8 cellular contexts compared by ENCODE assay signal in the genomic region with DNA sequence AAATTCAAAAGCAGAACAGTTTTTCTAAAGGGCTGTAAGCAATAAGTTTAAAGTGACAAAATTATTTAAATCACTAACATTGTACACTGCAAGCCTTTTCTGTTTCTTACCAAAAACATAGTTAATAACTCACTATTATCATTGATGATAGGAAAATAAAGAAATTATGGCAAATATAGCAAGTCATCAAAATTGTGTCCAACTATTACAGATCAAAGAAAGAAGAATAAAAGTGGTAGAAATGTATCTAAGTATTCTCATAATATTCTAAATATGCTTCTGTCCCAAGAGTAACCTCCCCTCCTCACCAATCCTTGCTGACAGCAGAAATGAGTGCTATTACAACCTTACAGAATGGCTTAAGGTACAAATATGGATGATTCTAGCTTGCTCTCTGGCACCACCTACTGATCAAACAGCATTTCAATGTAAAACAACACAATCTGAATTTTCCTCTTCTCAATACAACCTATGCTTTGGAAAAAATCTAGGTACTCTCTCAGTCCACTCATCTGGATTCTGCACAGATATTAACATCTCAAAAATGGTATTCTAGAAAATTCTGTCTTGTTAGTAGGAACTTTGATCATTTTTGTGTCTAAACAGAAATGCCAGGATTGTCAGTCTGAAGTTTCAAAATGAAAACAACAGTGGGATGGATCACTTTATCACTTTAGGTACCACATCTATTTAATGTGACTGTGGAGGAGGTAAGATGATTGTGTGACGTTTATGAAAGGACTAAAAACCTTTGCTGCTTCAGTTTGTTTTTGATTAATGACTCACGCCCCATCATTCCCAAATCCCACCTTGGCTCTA. TPM values are rescaled to one million over a fixed set of nuclear protein-coding genes. Genes with fewer than 3 reads are reported as not detected.
DNase-seq lines count a peak whose midpoint lies in the region; FAIRE-seq and TF ChIP-seq lines count a peak whose summit lies in the region.

No MANE protein-coding gene starts in this region.

- dilution Hi-C loops in keratinocyte (cut with MboI; ENCODE audit: extremely low pct_ligation_motif_present, low sequenced_read_pairs) = no loop called here

- peak; percentile 43 for FAIRE-seq in keratinocyte (lab: Jason Lieb, UNC)

- H3K9ac ChIP-seq in keratinocyte (ENCODE audit: control insufficient read depth, extremely low read depth, insufficient read depth, low read length) = no peak overlapping the region

- 59% methylated on average over 2 of the region's 2 CpGs for WGBS in tibial nerve, 2 donors

- in situ Hi-C loops in astrocyte of the spinal cord (cut with HindIII; ENCODE audit: low sequenced_read_pairs) = no loop called here

- TF ChIP-seq EP300 in tibial nerve (IDR thresholded peaks at IDR 0.05) = no peak

- H3K27ac ChIP-seq in keratinocyte (ENCODE audit: control insufficient read depth, insufficient read depth, low read length) = no peak overlapping the region
- H3K27ac ChIP-seq in tibial nerve = no peak overlapping the region

- peak; percentile 63 for DNase-seq in SIG-M5 treated with dmso at 0.1 percent for 504 hours (lab: John Stamatoyannopoulos, UW; ENCODE audit: unreplicated experiment)
- no peak for DNase-seq in SIG-M5 (lab: John Stamatoyannopoulos, UW)
- peak; percentile 36 for DNase-seq in HCEC 1CT
- DNase-seq in NCI-H345 treated with DMSO at 0.1 percent for 48 hours (lab: John Stamatoyannopoulos, UW; ENCODE audit: unreplicated experiment) = peak; percentile 46
- DNase-seq in astrocyte of the spinal cord (ENCODE audit: low read depth, low spot score) = peak; percentile 56
- DNase-seq in keratinocyte (ENCODE audit: low read depth, low spot score) = no peak
- DNase-seq in tibial nerve (ENCODE audit: low spot score in 2 of 2) = peak in 1 of 2 donors; percentile 31
- DNase-seq in NK-92 (lab: John Stamatoyannopoulos, UW; ENCODE audit: unreplicated experiment) = no peak

- no peaks in the 10 kb centered on the region for H3K79me2 ChIP-seq in keratinocyte (ENCODE audit: control insufficient read depth, insufficient read depth, low read length)

- no peak overlapping the region for H3K4me3 ChIP-seq in astrocyte of the spinal cord (ENCODE audit: low read depth, low read length)
- H3K4me3 ChIP-seq in keratinocyte (ENCODE audit: control insufficient read depth in 2 of 3, extremely low read depth in 1 of 3, insufficient read depth in 2 of 3, low read depth in 1 of 3, low read length in 3 of 3) = no peak overlapping the region
- H3K4me3 ChIP-seq in tibial nerve = no peak overlapping the region

- no peaks in the 10 kb centered on the region for H3K27me3 ChIP-seq in keratinocyte (ENCODE audit: control insufficient read depth, extremely low read depth, insufficient read depth, low read length)
- no peaks in the 10 kb centered on the region for H3K27me3 ChIP-seq in tibial nerve

- TF ChIP-seq CTCF in astrocyte of the spinal cord (IDR thresholded peaks at IDR 0.05; ENCODE audit: low read depth, low read length) (peak; percentile 79), keratinocyte (optimal IDR thresholded peaks at IDR 0.05 in 1 of 3, IDR thresholded peaks at IDR 0.05 in 1 of 3, conservative IDR thresholded peaks at IDR 0.05 in 1 of 3; ENCODE audit: extremely low read depth in 1 of 3, insufficient read depth in 2 of 3, low read length in 3 of 3) (peak in 2 of 3 experiments; percentile 69 to 71), tibial nerve (IDR thresholded peaks at IDR 0.05) (peak; percentile 40 to 78 (median 74))

- H3K9me3 ChIP-seq in keratinocyte (ENCODE audit: control insufficient read depth, low read depth, low read length) = no peaks in the 10 kb centered on the region
- no peaks in the 10 kb centered on the region for H3K9me3 ChIP-seq in tibial nerve

- H3K36me3 ChIP-seq in keratinocyte (ENCODE audit: control insufficient read depth in 2 of 2, extremely low read depth in 1 of 2, insufficient read depth in 2 of 2, low read length in 2 of 2) (peaks cover 3 to 4% of the 10 kb centered on the region in 2 experiments), tibial nerve (peaks cover 0 to 45% (median 10%) of the 10 kb centered on the region in 3 donors)

- no peak overlapping the region for H2AFZ ChIP-seq in keratinocyte (ENCODE audit: control insufficient read depth, low read length)

- no peak for TF ChIP-seq POLR2A in tibial nerve (IDR thresholded peaks at IDR 0.05)

- H3K4me1 ChIP-seq in keratinocyte (ENCODE audit: control insufficient read depth, extremely low read depth, insufficient read depth, low read length) (no peaks in the 10 kb centered on the region), tibial nerve (no peaks in the 10 kb centered on the region)

- no peaks in the 10 kb centered on the region for H4K20me1 ChIP-seq in keratinocyte (ENCODE audit: control insufficient read depth, extremely low read depth, insufficient read depth, low read length)

- H3K4me2 ChIP-seq in keratinocyte (ENCODE audit: control insufficient read depth, extremely low read depth, insufficient read depth, low read depth, low read length) = no peak overlapping the region

- H3K9me1 ChIP-seq in keratinocyte (ENCODE audit: control insufficient read depth, extremely low read depth, insufficient read depth, low read length) = no peaks in the 10 kb centered on the region

RNA-seq across cellular contexts. Expression of gene ZFP64, which starts 40.9 kb away (rescaled TPM):
- 27.9 to 36.1 TPM (median 34.3 TPM) in 3 replicates for polyA plus RNA-seq in keratinocyte
- polyA plus RNA-seq in keratinocyte (2011; ENCODE audit: low read depth) = 9.1 TPM
- polyA plus RNA-seq in keratinocyte (2011; cell fraction: cytosol; rRNA removed) = 29.2 and 37.9 TPM in 2 replicates
- polyA plus RNA-seq in keratinocyte (2011; cell fraction: nucleus; rRNA removed) = 31.1 and 34.0 TPM in 2 replicates
- 13.9 and 24.5 TPM in 2 replicates for polyA plus RNA-seq in keratinocyte (2012; ENCODE audit: low replicate concordance)
- polyA minus RNA-seq in keratinocyte = 87.2 to 119 TPM (median 95.8 TPM) in 3 replicates
- 33.2 TPM for polyA minus RNA-seq in keratinocyte (2011; cell fraction: cytosol; rRNA and poly(A)+ RNA removed)
- polyA minus RNA-seq in keratinocyte (2011; cell fraction: nucleus; rRNA and poly(A)+ RNA removed) = 43.6 and 51.9 TPM in 2 replicates
- 10 to 100 TPM; 14.0 to 19.4 (median 15.9) TPM for total RNA-seq in tibial nerve

Comparison
In these comparisons a context has a peak if more than half of its experiments do, and no peak if none do; other contexts are left out.
1. DNase-seq: peak in SIG-M5 treated with dmso at 0.1 percent for 504 hours (single experiment), HCEC 1CT (single experiment), NCI-H345 treated with DMSO at 0.1 percent for 48 hours (single experiment) and astrocyte of the spinal cord (single experiment); none in SIG-M5 (single experiment), keratinocyte (single experiment) and NK-92 (single experiment).
2. Peak in every context shown above with its lines, with median percentiles within 50 percentile points of each other: CTCF ChIP-seq.